9 cellular contexts compared by ENCODE assay signal in the genomic region with DNA sequence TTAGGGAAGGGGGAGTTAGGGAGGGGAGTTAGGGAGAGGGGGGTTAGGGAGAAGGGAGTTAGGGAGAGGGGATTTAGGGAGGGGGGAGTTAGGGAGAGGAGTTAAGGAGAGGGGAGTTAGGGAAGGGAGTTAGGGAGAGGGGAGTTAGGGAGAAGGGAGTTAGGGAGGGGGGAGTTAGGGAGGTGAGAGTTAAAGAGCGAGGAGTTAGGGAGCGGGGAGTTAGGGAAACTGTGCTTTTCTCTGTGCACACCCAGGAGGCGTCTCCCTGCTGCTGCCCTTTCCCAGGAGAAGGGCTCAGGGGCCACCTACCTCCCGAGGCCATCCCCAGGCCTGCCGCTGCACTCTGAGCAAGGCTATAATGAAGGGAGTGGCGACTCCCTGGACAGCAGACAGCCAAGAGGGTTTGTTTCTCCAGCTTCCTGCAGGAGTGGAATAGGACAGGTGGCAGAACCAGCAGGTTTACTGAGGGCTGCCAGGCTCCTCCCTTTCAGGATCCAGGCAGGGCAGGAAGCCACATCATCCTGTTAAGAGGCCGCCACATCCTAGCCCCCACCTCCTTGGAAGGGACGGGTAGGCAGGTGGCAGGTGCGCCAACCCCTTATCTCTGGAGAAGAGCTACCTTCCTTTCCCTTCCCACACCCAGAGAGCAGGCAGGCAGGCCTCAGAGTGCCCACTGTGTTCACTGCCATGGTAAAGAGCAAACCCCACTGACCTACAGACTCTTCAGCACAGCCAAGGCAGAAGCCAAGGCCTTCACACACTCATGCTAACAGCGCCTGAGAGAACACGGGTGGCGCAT. TPM values are rescaled to one million over a fixed set of nuclear protein-coding genes. Genes with fewer than 3 reads are reported as not detected.
DNase-seq lines count a peak whose midpoint lies in the region; ATAC-seq and TF ChIP-seq lines count a peak whose summit lies in the region.
"Had no signal": no experiment of that assay in that cellular context is flagged by ENCODE, and none has a peak within 500 bp of the region (broad histone marks: within the 10 kb centered on the region; RNA-seq: fewer than 3 reads in every experiment).

No MANE protein-coding gene starts in this region.

- H3K27ac ChIP-seq in muscle layer of duodenum (ENCODE audit: low read length): peak overlapping the region; percentile 12

- no peaks in the 10 kb centered on the region for H3K27me3 Mint-ChIP-seq in Calu3 (ENCODE audit: unreplicated experiment)
- H3K27me3 Mint-ChIP-seq in activated T-helper 1 cell treated with anti-CD3 and anti-CD28 coated beads, Interleukin-12 subunit alpha, Interleukin-12 subunit beta, Interleukin-2, Interleukin-4 antibody, amounts not matched to agents 30 ng/mL and 10 ng/mL and 1 ng/mL, durations not matched to agents 14 hours and 24 hours and 36 hours (ENCODE audit: insufficient read depth): peaks cover 1% of the 10 kb centered on the region

- DNase-seq in Calu3 (peak; percentile 72), NCI-H146 (lab: John Stamatoyannopoulos, UW) (peak; percentile 92), NOMO-1 treated with dmso at 0.1 percent for 144 hours (lab: John Stamatoyannopoulos, UW; ENCODE audit: unreplicated experiment) (no peak)
- DNase-seq in activated T-helper 1 cell treated with anti-CD3 and anti-CD28 coated beads, Interleukin-12 subunit alpha, Interleukin-12 subunit beta, Interleukin-2, Interleukin-4 antibody, amounts not matched to agents 30 ng/mL and 10 ng/mL and 1 ng/mL, durations not matched to agents 14 hours and 24 hours and 36 hours (ENCODE audit: low spot score): no peak
- DNase-seq: OCI-M1 had no signal

- peak overlapping the region; percentile 50 for H3K4me3 Mint-ChIP-seq in Calu3 (ENCODE audit: low read depth, unreplicated experiment)
- H3K4me3 Mint-ChIP-seq in activated T-helper 1 cell treated with anti-CD3 and anti-CD28 coated beads, Interleukin-12 subunit alpha, Interleukin-12 subunit beta, Interleukin-2, Interleukin-4 antibody, amounts not matched to agents 30 ng/mL and 10 ng/mL and 1 ng/mL, durations not matched to agents 14 hours and 24 hours and 36 hours: no peak overlapping the region

- peaks cover 61% of the 10 kb centered on the region for H3K4me1 Mint-ChIP-seq in Calu3 (ENCODE audit: low read depth, unreplicated experiment)
- H3K4me1 Mint-ChIP-seq in activated T-helper 1 cell treated with anti-CD3 and anti-CD28 coated beads, Interleukin-12 subunit alpha, Interleukin-12 subunit beta, Interleukin-2, Interleukin-4 antibody, amounts not matched to agents 30 ng/mL and 10 ng/mL and 1 ng/mL, durations not matched to agents 14 hours and 24 hours and 36 hours (ENCODE audit: low read depth): peaks cover 42% of the 10 kb centered on the region

- ATAC-seq in GM18498 (IDR thresholded peaks at IDR 0.05; ENCODE audit: unreplicated experiment): no peak
- ATAC-seq in HG02642 (IDR thresholded peaks at IDR 0.05; ENCODE audit: poor library complexity, unreplicated experiment): no peak
- no peak for ATAC-seq in HG02571 (IDR thresholded peaks at IDR 0.05; ENCODE audit: unreplicated experiment)

- peaks cover 40% of the 10 kb centered on the region for H3K36me3 Mint-ChIP-seq in Calu3 (ENCODE audit: insufficient read depth, unreplicated experiment)
- peaks cover 21% of the 10 kb centered on the region for H3K36me3 Mint-ChIP-seq in activated T-helper 1 cell treated with anti-CD3 and anti-CD28 coated beads, Interleukin-12 subunit alpha, Interleukin-12 subunit beta, Interleukin-2, Interleukin-4 antibody, amounts not matched to agents 30 ng/mL and 10 ng/mL and 1 ng/mL, durations not matched to agents 14 hours and 24 hours and 36 hours (ENCODE audit: low read depth)

- no peaks in the 10 kb centered on the region for H3K9me3 ChIP-seq in muscle layer of duodenum (ENCODE audit: control insufficient read depth in 1 of 2, low read length in 2 of 2)

- CTCF ChIA-PET in Calu3 (lab: Charles Lee): interaction anchor here (0.5 to 1.6 kb wide), 3 partner anchors 9 to 201 kb away, joined by 3 to 9 read pairs (median 3); no protein-coding TSS in a partner anchor

- no peaks in the 10 kb centered on the region for H3K27me3 ChIP-seq in muscle layer of duodenum (ENCODE audit: low read depth, low read length)

- TF ChIP-seq CTCF in Calu3 (IDR thresholded peaks at IDR 0.05; ENCODE audit: unreplicated experiment): no peak

- BruUV-seq in Calu3 (replicated peaks; lab: Mats Ljungman, UMichigan): no TSS peak

- H3K36me3 ChIP-seq in muscle layer of duodenum (ENCODE audit: control insufficient read depth in 1 of 2, insufficient read depth in 2 of 2, low read length in 2 of 2): no peaks in the 10 kb centered on the region

- peak overlapping the region; percentile 52 for H3K27ac Mint-ChIP-seq in Calu3 (ENCODE audit: unreplicated experiment)
- peak overlapping the region; percentile 63 for H3K27ac Mint-ChIP-seq in activated T-helper 1 cell treated with anti-CD3 and anti-CD28 coated beads, Interleukin-12 subunit alpha, Interleukin-12 subunit beta, Interleukin-2, Interleukin-4 antibody, amounts not matched to agents 30 ng/mL and 10 ng/mL and 1 ng/mL, durations not matched to agents 14 hours and 24 hours and 36 hours

- H3K4me1 ChIP-seq in muscle layer of duodenum (ENCODE audit: control insufficient read depth in 1 of 2, insufficient read depth in 2 of 2, low read length in 2 of 2): peaks cover 10 to 20% of the 10 kb centered on the region in 2 donors

- no peak overlapping the region for H3K4me3 ChIP-seq in muscle layer of duodenum (ENCODE audit: low read depth in 1 of 2, low read length in 2 of 2)

- no peaks in the 10 kb centered on the region for H3K9me3 Mint-ChIP-seq in Calu3 (ENCODE audit: low read depth, unreplicated experiment)
- no peaks in the 10 kb centered on the region for H3K9me3 Mint-ChIP-seq in activated T-helper 1 cell treated with anti-CD3 and anti-CD28 coated beads, Interleukin-12 subunit alpha, Interleukin-12 subunit beta, Interleukin-2, Interleukin-4 antibody, amounts not matched to agents 30 ng/mL and 10 ng/mL and 1 ng/mL, durations not matched to agents 14 hours and 24 hours and 36 hours

- intact Hi-C loops in Calu3 (cut with micrococcal nuclease; ENCODE audit: unreplicated experiment): no loop called here
- intact Hi-C loops in activated T-helper 1 cell treated with anti-CD3 and anti-CD28 coated beads, Interleukin-12 subunit alpha, Interleukin-12 subunit beta, Interleukin-2, Interleukin-4 antibody, amounts not matched to agents 30 ng/mL and 10 ng/mL and 1 ng/mL, durations not matched to agents 14 hours and 24 hours and 36 hours (cut with micrococcal nuclease): loop anchor here (5.0 kb wide), 2 partner anchors 748 to 1543 kb away; no protein-coding TSS in a partner anchor

RNA-seq across cellular contexts. Expression of a gene that starts 4.3 kb away (rescaled TPM):
- 95.7 and 115 TPM in 2 replicates for total RNA-seq in Calu3 (2022)
- total RNA-seq in activated T-helper 1 cell treated with anti-CD3 and anti-CD28 coated beads, Interleukin-12 subunit alpha, Interleukin-12 subunit beta, Interleukin-2, Interleukin-4 antibody, amounts not matched to agents 30 ng/mL and 10 ng/mL and 1 ng/mL, durations not matched to agents 14 hours and 24 hours and 36 hours: 54.7 and 57.3 TPM in 2 replicates

RNA-seq across cellular contexts. Expression of a gene that starts 18.7 kb away (rescaled TPM):
- total RNA-seq in Calu3 (2022): 3.1 and 3.3 TPM in 2 replicates
- not detected in 2 replicates for total RNA-seq in activated T-helper 1 cell treated with anti-CD3 and anti-CD28 coated beads, Interleukin-12 subunit alpha, Interleukin-12 subunit beta, Interleukin-2, Interleukin-4 antibody, amounts not matched to agents 30 ng/mL and 10 ng/mL and 1 ng/mL, durations not matched to agents 14 hours and 24 hours and 36 hours

RNA-seq across cellular contexts. Expression of a gene that starts 25.5 kb away (rescaled TPM):
- total RNA-seq in Calu3 (2022): 747 and 1,100 TPM in 2 replicates
- 75.3 and 78.5 TPM in 2 replicates for total RNA-seq in activated T-helper 1 cell treated with anti-CD3 and anti-CD28 coated beads, Interleukin-12 subunit alpha, Interleukin-12 subunit beta, Interleukin-2, Interleukin-4 antibody, amounts not matched to agents 30 ng/mL and 10 ng/mL and 1 ng/mL, durations not matched to agents 14 hours and 24 hours and 36 hours

Comparison
In these comparisons a context has a peak if more than half of its experiments do, and no peak if none do; other contexts are left out.
1. DNase-seq: peak in Calu3 (single experiment) and NCI-H146 (single experiment); none in activated T-helper 1 cell treated with anti-CD3 and anti-CD28 coated beads, Interleukin-12 subunit alpha, Interleukin-12 subunit beta, Interleukin-2, Interleukin-4 antibody, amounts not matched to agents 30 ng/mL and 10 ng/mL and 1 ng/mL, durations not matched to agents 14 hours and 24 hours and 36 hours (single experiment) and NOMO-1 treated with dmso at 0.1 percent for 144 hours (single experiment).